Comparison of ENCODE assay signal across 8 cellular contexts in the genomic region with DNA sequence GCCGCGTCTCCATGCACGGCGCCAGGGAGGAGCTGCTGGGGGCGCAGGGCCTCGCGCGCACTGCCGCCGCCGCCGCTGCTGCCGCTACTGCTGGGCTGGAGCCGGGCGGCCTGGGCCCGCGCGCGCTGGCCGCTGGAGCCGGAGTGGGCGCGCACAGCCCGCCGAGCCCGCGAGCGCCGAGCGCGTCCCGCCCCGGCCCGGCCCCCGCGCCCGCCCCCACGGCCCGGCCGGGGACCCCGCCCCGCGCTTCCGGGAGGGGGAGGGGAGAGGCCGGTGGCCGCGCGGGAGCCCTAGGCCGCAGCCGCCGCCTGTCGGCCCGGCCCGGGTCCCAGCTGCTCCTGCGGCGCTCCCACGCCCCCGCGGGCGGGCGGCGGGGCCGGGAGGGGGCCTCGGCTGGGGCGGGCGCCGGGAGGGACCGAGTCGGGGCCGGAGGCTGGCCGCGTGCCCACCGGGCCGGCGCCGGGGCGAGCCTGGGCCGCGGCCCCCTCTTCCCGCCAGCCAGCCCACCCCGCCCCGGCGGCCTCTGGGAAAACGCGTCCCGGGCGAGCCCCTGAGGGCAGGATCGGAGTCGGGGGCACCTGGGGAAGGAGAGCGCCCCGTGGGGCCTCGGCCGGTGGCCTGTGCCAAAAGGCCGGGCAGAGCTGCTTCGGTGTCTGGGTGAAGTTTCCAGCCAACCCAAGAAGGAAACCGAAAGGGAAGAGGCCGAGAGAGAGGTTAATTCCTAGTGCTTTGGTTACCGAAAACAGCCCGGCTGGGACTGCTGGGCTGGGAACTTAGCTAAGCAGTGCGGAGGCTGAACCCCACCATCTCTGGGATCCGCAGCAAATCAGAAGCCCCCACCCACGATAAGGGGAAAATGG. TPM values are rescaled to one million over a fixed set of nuclear protein-coding genes. Genes with fewer than 3 reads are reported as not detected.
DNase-seq lines count a peak whose midpoint lies in the region; ATAC-seq and TF ChIP-seq lines count a peak whose summit lies in the region.

Gene STK24 (minus strand): TSS at position 145 of the 860 bp plus-strand sequence. CDS start 321 bp downstream, outside the sequence.

- peak within 1 kb of the TSS; percentile 63 to 91 for H3K4me3 ChIP-seq in foreskin fibroblast (ENCODE audit: low read depth in 1 of 2, low read length in 2 of 2)
- peak within 1 kb of the TSS; percentile 52 to 99 (median 84) for H3K4me3 ChIP-seq in tibial nerve

- H3K27ac ChIP-seq in tibial nerve: peak within 1 kb of the TSS; percentile 82 to 99 (median 97)

- peak within 1 kb of the TSS; percentile 56 for H3K27ac Mint-ChIP-seq in Calu3 (ENCODE audit: unreplicated experiment)
- peak within 1 kb of the TSS; percentile 96 for H3K27ac Mint-ChIP-seq in neural crest cell (ENCODE audit: unreplicated experiment)

- peaks cover 25% of the 10 kb centered on the region for H3K36me3 Mint-ChIP-seq in Calu3 (ENCODE audit: insufficient read depth, unreplicated experiment)
- no peaks in the 10 kb centered on the region for H3K36me3 Mint-ChIP-seq in neural crest cell (ENCODE audit: low read depth)

- H3K9me3 Mint-ChIP-seq in Calu3 (ENCODE audit: low read depth, unreplicated experiment) (no peaks in the 10 kb centered on the region), neural crest cell (no peaks in the 10 kb centered on the region)

- no peaks in the 10 kb centered on the region for H3K27me3 Mint-ChIP-seq in Calu3 (ENCODE audit: unreplicated experiment)
- no peaks in the 10 kb centered on the region for H3K27me3 Mint-ChIP-seq in neural crest cell (ENCODE audit: low read depth)

- peak; percentile 58 to 59 for TF ChIP-seq POLR2A in tibial nerve (IDR thresholded peaks at IDR 0.05)

- H3K27me3 ChIP-seq in tibial nerve: no peaks in the 10 kb centered on the region

- 0 to 1% methylated on average over 20 to 34 of the region's 102 CpGs for WGBS in tibial nerve, 2 donors

- peaks cover 0 to 58% (median 30%) of the 10 kb centered on the region in 4 donors for H3K4me1 ChIP-seq in tibial nerve

- no peaks in the 10 kb centered on the region for H3K36me3 ChIP-seq in tibial nerve

- TF ChIP-seq EP300 in tibial nerve (IDR thresholded peaks at IDR 0.05): peak in 1 of 2 donors; percentile 59

- H3K4me3 Mint-ChIP-seq in Calu3 (ENCODE audit: low read depth, unreplicated experiment) (peak within 1 kb of the TSS; percentile 69), neural crest cell (peak within 1 kb of the TSS; percentile 97)

- H3K9me3 ChIP-seq in tibial nerve: no peaks in the 10 kb centered on the region

- intact Hi-C loops in Calu3 (cut with micrococcal nuclease; ENCODE audit: unreplicated experiment): no loop called here

- CTCF ChIA-PET in Calu3 (lab: Charles Lee): interaction anchor here (0.6 kb wide), 1 partner anchor 87 kb away, joined by 4 read pairs; no protein-coding TSS in a partner anchor

- BruUV-seq in Calu3 (replicated peaks; lab: Mats Ljungman, UMichigan): no TSS peak

- peak; percentile 66 for DNase-seq in Calu3
- DNase-seq in RPMI7951 (ENCODE audit: low read depth): peak; percentile 81
- DNase-seq in activated naive CD4-positive, alpha-beta T cell treated with Interleukin-2 at 50 U/mL for 16 hours: peak; percentile 66
- DNase-seq in foreskin fibroblast: peak; percentile 71 to 88
- peak; percentile 59 for DNase-seq in neural crest cell (ENCODE audit: low read depth, low spot score)
- DNase-seq in tibial nerve (ENCODE audit: low spot score in 2 of 2): peak in 1 of 2 donors; percentile 42

- TF ChIP-seq CTCF in Calu3 (IDR thresholded peaks at IDR 0.05; ENCODE audit: unreplicated experiment) (no peak), foreskin fibroblast (IDR thresholded peaks at IDR 0.05; ENCODE audit: low read depth, low read length) (no peak), neural crest cell (conservative IDR thresholded peaks at IDR 0.05) (no peak), tibial nerve (IDR thresholded peaks at IDR 0.05) (peak in 1 of 5 experiments; percentile 14)

- ATAC-seq in GM19372 (IDR thresholded peaks at IDR 0.05; ENCODE audit: low read depth, unreplicated experiment) (peak; percentile 61), HG03460 (IDR thresholded peaks at IDR 0.05; ENCODE audit: unreplicated experiment) (peak; percentile 64)

- H3K4me1 Mint-ChIP-seq in Calu3 (ENCODE audit: low read depth, unreplicated experiment) (peaks cover 3% of the 10 kb centered on the region), neural crest cell (peaks cover 78% of the 10 kb centered on the region)

RNA-seq across cellular contexts. Expression of gene STK24, which starts in this region (rescaled TPM):
- total RNA-seq in Calu3 (2022) (51.2 and 55.3 TPM in 2 replicates), neural crest cell (113 and 114 TPM in 2 replicates), tibial nerve (10 to 100 TPM; 49.8 to 68.9 (median 57.0) TPM)
- total RNA-seq in RPMI7951 (2014; rRNA removed; shearing (Covaris generic)): 74.9 and 92.5 TPM in 2 replicates
